In genomic region chr3:129068291-129068886, GRCh38 we compare ENCODE assay signal across 9 cellular contexts. TPM values are rescaled to one million over a fixed set of nuclear protein-coding genes. Genes with fewer than 3 reads are reported as not detected.
A peak's percentile ranks its signal among the peaks of the same experiment; 100 is the strongest.
DNase-seq lines count a peak whose midpoint lies in the region; ATAC-seq and TF ChIP-seq lines count a peak whose summit lies in the region.
"Had no signal": no experiment of that assay in that cellular context is flagged by ENCODE, and none has a peak within 500 bp of the region (broad histone marks: within the 10 kb centered on the region; RNA-seq: fewer than 3 reads in every experiment).

No MANE protein-coding gene starts in this region.

- H3K27me3 ChIP-seq in left lung (no peaks in the 10 kb centered on the region), thymus (ENCODE audit: control insufficient read depth, insufficient read depth) (no peaks in the 10 kb centered on the region)

- 18% methylated on average over 44 of the region's 44 CpGs for WGBS in thymus

- peak; percentile 62 for ATAC-seq in activated CD8-positive, alpha-beta memory T cell treated with anti-CD3 and anti-CD28 coated beads, Interleukin-2, amount 10 ng/mL, durations not matched to agents 7 days and 5 days
- peak; percentile 81 for ATAC-seq in left lung

- DNase-seq in activated CD8-positive, alpha-beta memory T cell treated with anti-CD3 and anti-CD28 coated beads, Interleukin-2, amount 10 ng/mL, durations not matched to agents 7 days and 5 days, result no peak
- DNase-seq in activated CD8-positive, alpha-beta memory T cell treated with anti-CD3 and anti-CD28 coated beads, Interleukin-2, amount 50 U/mL, for 48 hours, result no peak
- DNase-seq in astrocyte of the hippocampus (ENCODE audit: low read depth, low spot score), result peak; percentile 39
- peak in 1 of 2 donors; percentile 84 for DNase-seq in left lung
- no peak for DNase-seq in RPMI8226
- DNase-seq in middle frontal gyrus (ENCODE audit: extremely low spot score, low spot score), result no peak
- DNase-seq in GDM1 (lab: John Stamatoyannopoulos, UW), result no peak

- CTCF ChIA-PET in activated CD8-positive, alpha-beta memory T cell treated with anti-CD3 and anti-CD28 coated beads, Interleukin-2, amount 10 ng/mL, durations not matched to agents 7 days and 5 days (lab: Charles Lee), result interaction anchor here (0.7 to 6.6 kb wide), 11 partner anchors 8 to 191 kb away, joined by 3 to 70 read pairs (median 5); partner anchors contain the start of gene GP9

- H3K27me3 Mint-ChIP-seq in activated CD8-positive, alpha-beta memory T cell treated with anti-CD3 and anti-CD28 coated beads, Interleukin-2, amount 10 ng/mL, durations not matched to agents 7 days and 5 days, result peaks cover 15% of the 10 kb centered on the region

- H3K36me3 Mint-ChIP-seq in activated CD8-positive, alpha-beta memory T cell treated with anti-CD3 and anti-CD28 coated beads, Interleukin-2, amount 10 ng/mL, durations not matched to agents 7 days and 5 days, result no peaks in the 10 kb centered on the region

- TF ChIP-seq CTCF in left lung (IDR thresholded peaks at IDR 0.05), result no peak

- H3K27ac Mint-ChIP-seq in activated CD8-positive, alpha-beta memory T cell treated with anti-CD3 and anti-CD28 coated beads, Interleukin-2, amount 10 ng/mL, durations not matched to agents 7 days and 5 days, result no peak overlapping the region

- H3K36me3 ChIP-seq in left lung (no peaks in the 10 kb centered on the region), thymus (ENCODE audit: control insufficient read depth, insufficient read depth) (no peaks in the 10 kb centered on the region)

- H3K4me3 Mint-ChIP-seq in activated CD8-positive, alpha-beta memory T cell treated with anti-CD3 and anti-CD28 coated beads, Interleukin-2, amount 10 ng/mL, durations not matched to agents 7 days and 5 days, result peak overlapping the region; percentile 53

- peak overlapping the region; percentile 27 to 41 for H3K4me3 ChIP-seq in left lung
- H3K4me3 ChIP-seq in thymus (ENCODE audit: low read length), result peak overlapping the region; percentile 42

- no peaks in the 10 kb centered on the region for H3K9me3 Mint-ChIP-seq in activated CD8-positive, alpha-beta memory T cell treated with anti-CD3 and anti-CD28 coated beads, Interleukin-2, amount 10 ng/mL, durations not matched to agents 7 days and 5 days (ENCODE audit: low read depth)

- H3K9me3 ChIP-seq in left lung, result peaks cover 0 to 3% of the 10 kb centered on the region in 2 donors
- no peaks in the 10 kb centered on the region for H3K9me3 ChIP-seq in thymus (ENCODE audit: control insufficient read depth)

- H3K4me1 Mint-ChIP-seq in activated CD8-positive, alpha-beta memory T cell treated with anti-CD3 and anti-CD28 coated beads, Interleukin-2, amount 10 ng/mL, durations not matched to agents 7 days and 5 days, result peaks cover 7% of the 10 kb centered on the region

- no peak overlapping the region for H3K27ac ChIP-seq in left lung
- no peak overlapping the region for H3K27ac ChIP-seq in thymus (ENCODE audit: low read depth)

- intact Hi-C loops in left lung (cut with DNase I), result no loop called here

- H3K4me1 ChIP-seq in left lung (peaks cover 2 to 11% of the 10 kb centered on the region in 2 donors), thymus (ENCODE audit: control insufficient read depth, insufficient read depth, low read length) (peaks cover 2% of the 10 kb centered on the region)

RNA-seq across cellular contexts. Expression of gene GP9, which starts 7.8 kb away (rescaled TPM):
- total RNA-seq in activated CD8-positive, alpha-beta memory T cell treated with anti-CD3 and anti-CD28 coated beads, Interleukin-2, amount 10 ng/mL, durations not matched to agents 7 days and 5 days, result not detected
- total RNA-seq in left lung, result 1 to 10 TPM in 1 of 2 donors, not detected in 1; 1.1 TPM
- polyA plus RNA-seq in thymus, result 0.02 TPM
- total RNA-seq: mesenteric fat pad had no signal

RNA-seq across cellular contexts. Expression of gene RAB43, which starts 53.2 kb away (rescaled TPM):
- total RNA-seq in activated CD8-positive, alpha-beta memory T cell treated with anti-CD3 and anti-CD28 coated beads, Interleukin-2, amount 10 ng/mL, durations not matched to agents 7 days and 5 days, result 10 to 100 TPM; 33.7 to 36.1 TPM
- 10 to 100 TPM; 30.0 to 30.6 TPM for total RNA-seq in left lung
- polyA plus RNA-seq in thymus, result 21.2 TPM
